10 cellular contexts compared by ENCODE assay signal in the genomic region with DNA sequence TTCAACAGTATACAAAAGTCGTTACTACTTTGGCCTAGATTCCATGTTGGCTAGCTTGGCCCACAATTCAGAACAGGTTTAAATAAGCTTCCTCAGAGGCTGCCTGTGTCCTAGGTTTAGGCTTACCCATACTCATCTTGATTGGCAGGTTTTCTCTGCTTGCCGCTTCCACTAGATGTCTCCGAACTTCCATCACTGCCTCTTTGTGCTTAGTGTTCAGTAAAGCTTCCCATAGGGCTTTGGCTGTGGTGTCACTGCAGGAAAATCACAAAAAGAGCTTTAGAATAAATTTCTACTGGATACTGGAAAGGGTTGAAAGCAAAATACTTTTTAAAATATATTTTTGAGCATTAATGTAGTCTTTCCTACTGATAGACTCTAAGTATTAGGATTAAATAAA. TPM values are rescaled to one million over a fixed set of nuclear protein-coding genes. Genes with fewer than 3 reads are reported as not detected.
DNase-seq lines count a peak whose midpoint lies in the region; ATAC-seq and TF ChIP-seq lines count a peak whose summit lies in the region.
"Had no signal": no experiment of that assay in that cellular context is flagged by ENCODE, and none has a peak within 500 bp of the region (broad histone marks: within the 10 kb centered on the region; RNA-seq: fewer than 3 reads in every experiment).

No MANE protein-coding gene starts in this region.

- 88 to 90% (median 88%) methylated on average over 3 of the region's 3 CpGs for WGBS in psoas muscle, 3 donors

- peaks cover 3% of the 10 kb centered on the region; the same call in 1 of the 2 replicates for H3K4me1 ChIP-seq in BE2C
- no peaks in the 10 kb centered on the region for H3K4me1 ChIP-seq in psoas muscle

- peak; percentile 20 for DNase-seq in BE2C
- peak; percentile 36 for DNase-seq in astrocyte of the spinal cord (ENCODE audit: low read depth, low spot score)
- peak; percentile 69 for DNase-seq in islet precursor cell
- DNase-seq in KG1 (lab: John Stamatoyannopoulos, UW): no peak
- DNase-seq in NCI-H345 (lab: John Stamatoyannopoulos, UW): no peak
- DNase-seq in psoas muscle: no peak
- DNase-seq: occipital lobe; stimulated activated CD8-positive, alpha-beta memory T cell treated with anti-CD3 and anti-CD28 coated beads, Interleukin-4, amount 100 ng/mL, for 48 hours had no signal

- H3K27ac ChIP-seq in psoas muscle: no peak overlapping the region

- TF ChIP-seq CTCF in BE2C (IDR thresholded peaks at IDR 0.05; ENCODE audit: low read depth, low read length) (peak; percentile 58), astrocyte of the spinal cord (IDR thresholded peaks at IDR 0.05; ENCODE audit: low read depth, low read length) (peak; percentile 47), psoas muscle (IDR thresholded peaks at IDR 0.05) (no peak)

- intact Hi-C loops in psoas muscle (cut with DNase I): no loop called here

- H3K4me3 ChIP-seq in BE2C (ENCODE audit: low read depth, low read length): no peak overlapping the region
- H3K4me3 ChIP-seq in astrocyte of the spinal cord (ENCODE audit: low read depth, low read length): no peak overlapping the region
- no peak overlapping the region for H3K4me3 ChIP-seq in psoas muscle

- H3K36me3 ChIP-seq in BE2C: peaks cover 17% of the 10 kb centered on the region
- no peaks in the 10 kb centered on the region for H3K36me3 ChIP-seq in psoas muscle (ENCODE audit: insufficient read depth in 1 of 2, low read depth in 1 of 2)

- H3K27me3 ChIP-seq in BE2C (no peaks in the 10 kb centered on the region), psoas muscle (ENCODE audit: insufficient read depth in 3 of 3, low read length in 2 of 3) (no peaks in the 10 kb centered on the region)

- in situ Hi-C loops in astrocyte of the spinal cord (cut with HindIII; ENCODE audit: low sequenced_read_pairs): no loop called here

- H3K9me3 ChIP-seq in BE2C (no peaks in the 10 kb centered on the region), psoas muscle (no peaks in the 10 kb centered on the region)

- TF ChIP-seq RAD21 in Ishikawa (IDR thresholded peaks at IDR 0.05; ENCODE audit: low read depth): peak; percentile 25; the same call in 1 of the 2 replicates

- ATAC-seq in psoas muscle (no peak), HG02970 (IDR thresholded peaks at IDR 0.05; ENCODE audit: low FRiP score, unreplicated experiment) (no peak)

- no peak for TF ChIP-seq EP300 in Ishikawa (IDR thresholded peaks at IDR 0.05; ENCODE audit: borderline replicate concordance)

TF ChIP-seq in Ishikawa, 13 proteins besides CTCF, POLR2A, EP300 and RAD21:
- TF ChIP-seq CEBPB (IDR thresholded peaks at IDR 0.05): no peak

RNA-seq across cellular contexts. Expression of a gene that starts 52.4 kb away (rescaled TPM):
- 38.5 TPM for polyA plus RNA-seq in BE2C (2012; ENCODE audit: insufficient read depth, insufficient read length, low read depth)
- total RNA-seq in psoas muscle: 10 to 100 TPM; 11.2 to 13.3 (median 12.4) TPM
- polyA plus RNA-seq in psoas muscle: 1 to 10 TPM; 5.8 to 6.7 (median 6.2) TPM

Comparison
In these comparisons a context has a peak if more than half of its experiments do, and no peak if none do; other contexts are left out.
1. DNase-seq: peak in BE2C (single experiment), astrocyte of the spinal cord (single experiment) and islet precursor cell (single experiment); none in KG1 (single experiment), NCI-H345 (single experiment) and psoas muscle (0 of 2).